Comparison of ENCODE assay signal across 1 cellular context in genomic region chr9:127159949-127160610, GRCh38.
TF ChIP-seq lines count a peak whose summit lies in the region.

No MANE protein-coding gene starts in this region.

TF ChIP-seq in K562, 482 proteins besides CTCF, POLR2A, EP300 and RAD21 (continued from another document):
- TF ChIP-seq, protein P1, sequence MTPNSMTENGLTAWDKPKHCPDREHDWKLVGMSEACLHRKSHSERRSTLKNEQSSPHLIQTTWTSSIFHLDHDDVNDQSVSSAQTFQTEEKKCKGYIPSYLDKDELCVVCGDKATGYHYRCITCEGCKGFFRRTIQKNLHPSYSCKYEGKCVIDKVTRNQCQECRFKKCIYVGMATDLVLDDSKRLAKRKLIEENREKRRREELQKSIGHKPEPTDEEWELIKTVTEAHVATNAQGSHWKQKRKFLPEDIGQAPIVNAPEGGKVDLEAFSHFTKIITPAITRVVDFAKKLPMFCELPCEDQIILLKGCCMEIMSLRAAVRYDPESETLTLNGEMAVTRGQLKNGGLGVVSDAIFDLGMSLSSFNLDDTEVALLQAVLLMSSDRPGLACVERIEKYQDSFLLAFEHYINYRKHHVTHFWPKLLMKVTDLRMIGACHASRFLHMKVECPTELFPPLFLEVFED (CRISPR knock-in tag; conservative IDR thresholded peaks at IDR 0.05): no peak
- TF ChIP-seq KLF6 (CRISPR knock-in tag; IDR thresholded peaks at IDR 0.05; ENCODE audit: borderline replicate concordance) (no peak), ZNF76 (CRISPR knock-in tag; IDR thresholded peaks at IDR 0.05; ENCODE audit: borderline replicate concordance) (no peak)
TF ChIP-seq in K562: peak in this region for 0.
